ENCODE assay signal across 1 cellular context in the genomic region with DNA sequence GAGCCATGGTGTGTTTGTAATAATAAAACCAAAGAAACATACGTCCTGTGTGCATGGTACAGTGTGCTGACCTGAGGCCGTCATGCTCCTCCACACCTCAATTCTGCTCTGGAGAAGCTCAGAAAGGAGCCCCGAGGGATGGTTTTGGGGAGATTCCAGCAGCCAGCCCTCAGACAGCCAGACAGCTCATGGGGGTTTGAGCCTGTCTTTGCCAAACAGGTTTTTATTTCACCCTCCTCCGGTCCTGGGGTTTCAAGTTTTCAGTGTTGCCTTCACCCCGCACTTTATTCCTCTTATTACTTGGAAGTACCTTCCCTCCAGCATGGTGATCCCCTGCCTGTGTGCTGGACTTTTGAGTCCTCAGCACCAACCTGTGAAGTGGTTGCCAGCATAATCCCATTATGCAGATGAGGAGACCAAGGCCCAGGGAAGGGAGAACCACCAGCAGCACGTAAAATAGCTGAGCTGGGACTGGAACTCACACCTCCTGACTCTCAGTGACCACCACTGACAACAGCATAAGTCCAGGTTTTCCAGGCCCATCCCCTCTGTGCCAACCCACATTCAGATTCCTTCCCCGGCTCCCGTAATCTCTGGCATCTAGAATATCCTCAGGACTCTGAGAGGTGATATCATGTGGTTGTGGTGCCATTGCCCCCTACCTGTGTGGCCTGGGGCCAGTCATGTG.
TF ChIP-seq lines count a peak whose summit lies in the region.

No MANE protein-coding gene starts in this region.

TF ChIP-seq in IMR-90, 13 proteins besides CTCF, POLR2A, EP300 and RAD21:
- TF ChIP-seq BHLHE40 (IDR thresholded peaks at IDR 0.05; ENCODE audit: low read depth, low read length) (no peak), RCOR1 (IDR thresholded peaks at IDR 0.05; ENCODE audit: insufficient replicate concordance, low read length) (no peak), MAZ (IDR thresholded peaks at IDR 0.05; ENCODE audit: borderline replicate concordance, low read depth, low read length) (no peak), MXI1 (IDR thresholded peaks at IDR 0.05; ENCODE audit: borderline replicate concordance, low read depth, low read length) (no peak), MAFK (IDR thresholded peaks at IDR 0.05; ENCODE audit: low read depth, low read length) (no peak), RFX5 (IDR thresholded peaks at IDR 0.05; ENCODE audit: low read depth, low read length) (no peak), CEBPB (IDR thresholded peaks at IDR 0.05; ENCODE audit: low read depth, low read length) (no peak), SMC3 (IDR thresholded peaks at IDR 0.05; ENCODE audit: low read depth, low read length) (no peak), CHD1 (IDR thresholded peaks at IDR 0.05; ENCODE audit: low read depth, low read length) (no peak), NFE2L2 (IDR thresholded peaks at IDR 0.05; ENCODE audit: low read depth, low read length) (no peak), FOS (IDR thresholded peaks at IDR 0.05; ENCODE audit: low read depth, low read length) (no peak)
- TF ChIP-seq, protein P1, sequence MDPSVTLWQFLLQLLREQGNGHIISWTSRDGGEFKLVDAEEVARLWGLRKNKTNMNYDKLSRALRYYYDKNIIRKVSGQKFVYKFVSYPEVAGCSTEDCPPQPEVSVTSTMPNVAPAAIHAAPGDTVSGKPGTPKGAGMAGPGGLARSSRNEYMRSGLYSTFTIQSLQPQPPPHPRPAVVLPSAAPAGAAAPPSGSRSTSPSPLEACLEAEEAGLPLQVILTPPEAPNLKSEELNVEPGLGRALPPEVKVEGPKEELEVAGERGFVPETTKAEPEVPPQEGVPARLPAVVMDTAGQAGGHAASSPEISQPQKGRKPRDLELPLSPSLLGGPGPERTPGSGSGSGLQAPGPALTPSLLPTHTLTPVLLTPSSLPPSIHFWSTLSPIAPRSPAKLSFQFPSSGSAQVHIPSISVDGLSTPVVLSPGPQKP (IDR thresholded peaks at IDR 0.05; ENCODE audit: borderline replicate concordance, low read depth, low read length) = no peak
- TF ChIP-seq, protein P2, sequence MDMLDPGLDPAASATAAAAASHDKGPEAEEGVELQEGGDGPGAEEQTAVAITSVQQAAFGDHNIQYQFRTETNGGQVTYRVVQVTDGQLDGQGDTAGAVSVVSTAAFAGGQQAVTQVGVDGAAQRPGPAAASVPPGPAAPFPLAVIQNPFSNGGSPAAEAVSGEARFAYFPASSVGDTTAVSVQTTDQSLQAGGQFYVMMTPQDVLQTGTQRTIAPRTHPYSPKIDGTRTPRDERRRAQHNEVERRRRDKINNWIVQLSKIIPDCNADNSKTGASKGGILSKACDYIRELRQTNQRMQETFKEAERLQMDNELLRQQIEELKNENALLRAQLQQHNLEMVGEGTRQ (IDR thresholded peaks at IDR 0.05; ENCODE audit: low read depth, low read length) = no peak
